Comparison of ENCODE assay signal across 8 cellular contexts in the genomic region with DNA sequence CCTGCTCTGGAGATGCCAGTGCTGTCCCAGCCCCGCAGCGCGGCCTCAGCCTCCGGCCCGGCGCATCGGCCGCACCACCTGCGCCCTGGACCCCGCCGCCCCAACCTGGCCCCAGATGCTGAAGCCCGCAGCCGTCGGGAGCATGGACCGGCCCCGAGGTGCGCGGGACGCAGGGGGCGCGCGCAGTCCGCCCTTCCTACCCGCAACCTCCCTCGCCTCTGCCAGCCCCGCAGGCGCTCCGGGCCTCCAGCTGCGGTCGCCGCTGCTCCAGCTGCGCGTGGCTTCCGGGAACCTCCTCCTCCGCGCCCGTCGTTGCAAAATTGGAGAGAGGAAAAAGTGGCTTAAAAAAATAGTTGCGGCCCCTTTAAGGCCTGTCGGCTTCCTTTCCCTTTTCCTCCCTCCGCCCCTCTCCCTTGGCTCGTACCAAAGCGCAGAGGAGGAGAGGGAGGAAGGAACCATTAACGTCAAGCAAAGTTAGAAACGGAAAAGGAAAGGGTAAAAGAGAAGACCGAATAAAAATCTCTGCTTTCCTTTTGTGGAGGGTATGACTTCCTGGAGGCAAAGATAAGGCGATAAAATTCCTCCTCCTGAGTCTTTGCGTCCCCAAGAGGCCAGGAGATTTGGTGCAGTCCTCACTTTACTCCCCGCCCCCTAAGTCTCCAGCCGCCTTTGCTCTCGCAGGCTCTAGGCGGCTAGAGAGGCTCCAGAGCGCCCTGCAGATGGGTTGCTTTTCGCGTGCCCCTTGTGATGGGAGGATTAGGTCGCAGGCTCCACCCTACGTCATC. TPM values are rescaled to one million over a fixed set of nuclear protein-coding genes. Genes with fewer than 3 reads are reported as not detected.
DNase-seq lines count a peak whose midpoint lies in the region; ATAC-seq and TF ChIP-seq lines count a peak whose summit lies in the region.

A gene with protein sequence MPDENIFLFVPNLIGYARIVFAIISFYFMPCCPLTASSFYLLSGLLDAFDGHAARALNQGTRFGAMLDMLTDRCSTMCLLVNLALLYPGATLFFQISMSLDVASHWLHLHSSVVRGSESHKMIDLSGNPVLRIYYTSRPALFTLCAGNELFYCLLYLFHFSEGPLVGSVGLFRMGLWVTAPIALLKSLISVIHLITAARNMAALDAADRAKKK (minus strand): TSS at position 343 of the 785 bp plus-strand sequence. CDS start 369 bp downstream, outside the sequence.

- H3K4me3 ChIP-seq in adipocyte (ENCODE audit: low read length) (peak within 1 kb of the TSS; percentile 99), cardiac muscle cell (peak within 1 kb of the TSS; percentile 88), parathyroid adenoma (ENCODE audit: low read depth, low read length) (peak within 1 kb of the TSS; percentile 99), tibial nerve (peak within 1 kb of the TSS; percentile 88 to 97 (median 91))

- TF ChIP-seq CTCF in GM12873 (IDR thresholded peaks at IDR 0.05; ENCODE audit: insufficient read depth, low read depth, low read length, missing control alignments) (peak; percentile 84), cardiac muscle cell (IDR thresholded peaks at IDR 0.05; ENCODE audit: low read depth, low read length) (peak; percentile 51), parathyroid adenoma (IDR thresholded peaks at IDR 0.05) (peak; percentile 43), tibial nerve (IDR thresholded peaks at IDR 0.05) (peak; percentile 27 to 93 (median 71))

- H3K79me2 ChIP-seq in parathyroid adenoma, result peaks cover 12% of the 10 kb centered on the region

- peak; percentile 87 to 91 for TF ChIP-seq EP300 in tibial nerve (IDR thresholded peaks at IDR 0.05)

- TF ChIP-seq POLR2A in tibial nerve (IDR thresholded peaks at IDR 0.05), result no peak

- H3K4me2 ChIP-seq in parathyroid adenoma (ENCODE audit: low read length), result peak within 1 kb of the TSS; percentile 99

- 1% methylated on average over 52 to 54 of the region's 57 CpGs for WGBS in tibial nerve, 2 donors

- H3K4me1 ChIP-seq in adipocyte (ENCODE audit: control insufficient read depth, insufficient read depth, low read length) (peaks cover 20% of the 10 kb centered on the region), cardiac muscle cell (ENCODE audit: low read depth) (no peaks in the 10 kb centered on the region), parathyroid adenoma (peaks cover 4% of the 10 kb centered on the region), tibial nerve (peaks cover 0 to 30% (median 13%) of the 10 kb centered on the region in 4 donors)

- H3K27ac ChIP-seq in cardiac muscle cell (peak within 1 kb of the TSS; percentile 99), parathyroid adenoma (peak within 1 kb of the TSS; percentile 91), tibial nerve (peak within 1 kb of the TSS; percentile 90 to 96 (median 94))

- H3K27me3 ChIP-seq in adipocyte (replicated peaks; ENCODE audit: control insufficient read depth, insufficient read depth, low read length) (peaks cover 6% of the 10 kb centered on the region), cardiac muscle cell (no peaks in the 10 kb centered on the region), parathyroid adenoma (ENCODE audit: control insufficient read depth, insufficient read depth, low read length) (no peaks in the 10 kb centered on the region), tibial nerve (no peaks in the 10 kb centered on the region)

- peak within 1 kb of the TSS; percentile 86 for H2AFZ ChIP-seq in parathyroid adenoma

- H3K9me3 ChIP-seq in adipocyte (ENCODE audit: control insufficient read depth, low read length) (no peaks in the 10 kb centered on the region), cardiac muscle cell (ENCODE audit: low read depth) (no peaks in the 10 kb centered on the region), parathyroid adenoma (ENCODE audit: control insufficient read depth, low read length) (no peaks in the 10 kb centered on the region), tibial nerve (no peaks in the 10 kb centered on the region)

- peak; percentile 94 for ATAC-seq in HG02763 (IDR thresholded peaks at IDR 0.05; ENCODE audit: unreplicated experiment)

- DNase-seq in NCI-H1436 (lab: John Stamatoyannopoulos, UW), result peak; percentile 95
- DNase-seq in T follicular helper cell (ENCODE audit: low read depth), result peak; percentile 90
- peak; percentile 98 for DNase-seq in adipocyte (ENCODE audit: low read depth)
- DNase-seq in cardiac muscle cell (ENCODE audit: low read depth in 1 of 2, low spot score in 1 of 2), result peak; percentile 97 to 99
- peak; percentile 76 to 87 for DNase-seq in tibial nerve (ENCODE audit: low spot score in 2 of 2)

- H3K36me3 ChIP-seq in adipocyte (ENCODE audit: control insufficient read depth, insufficient read depth, low read length, severe bottlenecking), result peaks cover 25% of the 10 kb centered on the region
- H3K36me3 ChIP-seq in cardiac muscle cell, result peaks cover 5% of the 10 kb centered on the region
- H3K36me3 ChIP-seq in parathyroid adenoma (ENCODE audit: control insufficient read depth, insufficient read depth, low read length), result no peaks in the 10 kb centered on the region
- peaks cover 3 to 33% (median 8%) of the 10 kb centered on the region in 3 donors for H3K36me3 ChIP-seq in tibial nerve

- peak within 1 kb of the TSS; percentile 98 for H3K9ac ChIP-seq in adipocyte (ENCODE audit: low read length)
- peak within 1 kb of the TSS; percentile 40 for H3K9ac ChIP-seq in parathyroid adenoma

RNA-seq across cellular contexts. Expression of the gene that starts here (rescaled TPM):
- 138 and 139 TPM in 2 replicates for total RNA-seq in cardiac muscle cell
- polyA plus RNA-seq in cardiac muscle cell, result 144 TPM in 2 replicates
- 100 to 1,000 TPM in 2 of 4 donors, 10 to 100 TPM in 2; 80.0 to 121 (median 94.8) TPM for total RNA-seq in tibial nerve

Comparison
In these comparisons a context has a peak if more than half of its experiments do, and no peak if none do; other contexts are left out.
1. Peak in every context shown above with its lines: DNase-seq, ATAC-seq, H3K4me3 ChIP-seq and H3K27ac ChIP-seq.